1 cellular context compared by ENCODE assay signal in the genomic region with DNA sequence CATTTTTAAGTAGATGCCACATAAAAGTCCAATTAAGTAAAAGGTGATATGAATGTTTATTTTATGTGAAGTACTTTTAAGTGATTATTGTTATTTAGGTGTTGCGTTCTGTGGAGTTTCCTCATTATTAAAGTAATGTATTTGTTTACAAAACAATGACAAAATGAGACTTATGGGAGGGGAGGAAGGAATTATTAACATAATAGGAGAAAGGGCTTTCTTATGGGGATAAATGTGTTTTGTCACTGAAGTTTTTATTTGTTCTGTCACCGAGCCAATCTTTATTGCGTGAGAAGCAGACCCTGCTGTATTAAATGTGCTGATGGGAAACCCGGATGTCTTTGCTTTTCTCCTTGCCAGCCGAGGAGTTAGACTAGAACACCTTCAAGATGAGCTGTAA.
TF ChIP-seq lines count a peak whose summit lies in the region.

No MANE protein-coding gene starts in this region.

TF ChIP-seq in HEK293, 187 proteins besides CTCF, POLR2A, EP300 and RAD21 (continued from another document and continues in another):
- TF ChIP-seq, protein P1, sequence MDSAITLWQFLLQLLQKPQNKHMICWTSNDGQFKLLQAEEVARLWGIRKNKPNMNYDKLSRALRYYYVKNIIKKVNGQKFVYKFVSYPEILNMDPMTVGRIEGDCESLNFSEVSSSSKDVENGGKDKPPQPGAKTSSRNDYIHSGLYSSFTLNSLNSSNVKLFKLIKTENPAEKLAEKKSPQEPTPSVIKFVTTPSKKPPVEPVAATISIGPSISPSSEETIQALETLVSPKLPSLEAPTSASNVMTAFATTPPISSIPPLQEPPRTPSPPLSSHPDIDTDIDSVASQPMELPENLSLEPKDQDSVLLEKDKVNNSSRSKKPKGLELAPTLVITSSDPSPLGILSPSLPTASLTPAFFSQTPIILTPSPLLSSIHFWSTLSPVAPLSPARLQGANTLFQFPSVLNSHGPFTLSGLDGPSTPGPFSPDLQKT (IDR thresholded peaks at IDR 0.05; ENCODE audit: borderline replicate concordance, low read depth, low read length): no peak
- TF ChIP-seq, protein P2, sequence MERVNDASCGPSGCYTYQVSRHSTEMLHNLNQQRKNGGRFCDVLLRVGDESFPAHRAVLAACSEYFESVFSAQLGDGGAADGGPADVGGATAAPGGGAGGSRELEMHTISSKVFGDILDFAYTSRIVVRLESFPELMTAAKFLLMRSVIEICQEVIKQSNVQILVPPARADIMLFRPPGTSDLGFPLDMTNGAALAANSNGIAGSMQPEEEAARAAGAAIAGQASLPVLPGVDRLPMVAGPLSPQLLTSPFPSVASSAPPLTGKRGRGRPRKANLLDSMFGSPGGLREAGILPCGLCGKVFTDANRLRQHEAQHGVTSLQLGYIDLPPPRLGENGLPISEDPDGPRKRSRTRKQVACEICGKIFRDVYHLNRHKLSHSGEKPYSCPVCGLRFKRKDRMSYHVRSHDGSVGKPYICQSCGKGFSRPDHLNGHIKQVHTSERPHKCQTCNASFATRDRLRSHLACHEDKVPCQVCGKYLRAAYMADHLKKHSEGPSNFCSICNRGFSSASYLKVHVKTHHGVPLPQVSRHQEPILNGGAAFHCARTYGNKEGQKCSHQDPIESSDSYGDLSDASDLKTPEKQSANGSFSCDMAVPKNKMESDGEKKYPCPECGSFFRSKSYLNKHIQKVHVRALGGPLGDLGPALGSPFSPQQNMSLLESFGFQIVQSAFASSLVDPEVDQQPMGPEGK (tag by site-specific recombination; IDR thresholded peaks at IDR 0.05): peak; percentile 45; the same call in 1 of the 2 replicates
- TF ChIP-seq ZNF830 (tag by site-specific recombination; IDR thresholded peaks at IDR 0.05; ENCODE audit: low read depth) (no peak), ZSCAN16 (tag by site-specific recombination; IDR thresholded peaks at IDR 0.05) (no peak), ZEB2 (tag by site-specific recombination; IDR thresholded peaks at IDR 0.05) (peak; percentile 87; the same call in 1 of the 2 replicates), ZNF341 (tag by site-specific recombination; IDR thresholded peaks at IDR 0.05; ENCODE audit: low read depth) (no peak; the same call in 1 of the 2 replicates), ZBTB8A (tag by site-specific recombination; IDR thresholded peaks at IDR 0.05) (peak; percentile 54; the same call in 1 of the 2 replicates), ZNF24 (tag by site-specific recombination; IDR thresholded peaks at IDR 0.05) (peak; percentile 43; the same call in 1 of the 2 replicates), ZNF664 (tag by site-specific recombination; IDR thresholded peaks at IDR 0.05) (peak; percentile 95), ZNF10 (tag by site-specific recombination; IDR thresholded peaks at IDR 0.05) (0 out of 2 replicates have a peak, but pooled peaks have one; percentile 9), ZBTB20 (tag by site-specific recombination; IDR thresholded peaks at IDR 0.05) (no peak), ZNF248 (tag by site-specific recombination; IDR thresholded peaks at IDR 0.05) (no peak), ZNF600 (tag by site-specific recombination; IDR thresholded peaks at IDR 0.05) (no peak), REPIN1 (tag by site-specific recombination; IDR thresholded peaks at IDR 0.05; ENCODE audit: low read depth) (no peak), ZNF221 (tag by site-specific recombination; IDR thresholded peaks at IDR 0.05; ENCODE audit: borderline replicate concordance) (no peak), ZNF324 (tag by site-specific recombination; IDR thresholded peaks at IDR 0.05) (no peak), BCL11A (tag by site-specific recombination; IDR thresholded peaks at IDR 0.05; ENCODE audit: low read depth) (peak; percentile 86; the same call in 1 of the 2 replicates), KLF10 (tag by site-specific recombination; IDR thresholded peaks at IDR 0.05) (peak; percentile 55), ZNF391 (tag by site-specific recombination; IDR thresholded peaks at IDR 0.05; ENCODE audit: borderline replicate concordance, low read depth) (peak; percentile 47), ZNF132 (tag by site-specific recombination; IDR thresholded peaks at IDR 0.05; ENCODE audit: borderline replicate concordance) (no peak), ZBTB48 (tag by site-specific recombination; IDR thresholded peaks at IDR 0.05) (no peak), ZFP69B (tag by site-specific recombination; IDR thresholded peaks at IDR 0.05) (peak; percentile 54; the same call in 1 of the 2 replicates), ZNF501 (tag by site-specific recombination; IDR thresholded peaks at IDR 0.05) (no peak), ZNF670 (tag by site-specific recombination; IDR thresholded peaks at IDR 0.05; ENCODE audit: low read depth) (no peak), ZNF426 (tag by site-specific recombination; IDR thresholded peaks at IDR 0.05) (no peak), ZNF404 (tag by site-specific recombination; IDR thresholded peaks at IDR 0.05) (no peak), ZNF2 (tag by site-specific recombination; IDR thresholded peaks at IDR 0.05) (no peak; the same call in 1 of the 2 replicates), ZNF302 (tag by site-specific recombination; IDR thresholded peaks at IDR 0.05; ENCODE audit: low read depth) (no peak), ZNF529 (tag by site-specific recombination; IDR thresholded peaks at IDR 0.05; ENCODE audit: insufficient replicate concordance) (no peak), YY1 (tag by site-specific recombination; IDR thresholded peaks at IDR 0.05) (no peak), MYNN (tag by site-specific recombination; IDR thresholded peaks at IDR 0.05; ENCODE audit: borderline replicate concordance) (no peak), ZNF16 (tag by site-specific recombination; IDR thresholded peaks at IDR 0.05; ENCODE audit: low read depth) (no peak), MEIS1 (CRISPR knock-in tag; IDR thresholded peaks at IDR 0.05; ENCODE audit: borderline replicate concordance) (no peak), SCRT2 (tag by site-specific recombination; IDR thresholded peaks at IDR 0.05) (peak; percentile 32; the same call in 1 of the 2 replicates), KLF7 (tag by site-specific recombination; IDR thresholded peaks at IDR 0.05; ENCODE audit: borderline replicate concordance) (0 out of 2 replicates have a peak, but pooled peaks have one; percentile 47)
- TF ChIP-seq, protein P3, sequence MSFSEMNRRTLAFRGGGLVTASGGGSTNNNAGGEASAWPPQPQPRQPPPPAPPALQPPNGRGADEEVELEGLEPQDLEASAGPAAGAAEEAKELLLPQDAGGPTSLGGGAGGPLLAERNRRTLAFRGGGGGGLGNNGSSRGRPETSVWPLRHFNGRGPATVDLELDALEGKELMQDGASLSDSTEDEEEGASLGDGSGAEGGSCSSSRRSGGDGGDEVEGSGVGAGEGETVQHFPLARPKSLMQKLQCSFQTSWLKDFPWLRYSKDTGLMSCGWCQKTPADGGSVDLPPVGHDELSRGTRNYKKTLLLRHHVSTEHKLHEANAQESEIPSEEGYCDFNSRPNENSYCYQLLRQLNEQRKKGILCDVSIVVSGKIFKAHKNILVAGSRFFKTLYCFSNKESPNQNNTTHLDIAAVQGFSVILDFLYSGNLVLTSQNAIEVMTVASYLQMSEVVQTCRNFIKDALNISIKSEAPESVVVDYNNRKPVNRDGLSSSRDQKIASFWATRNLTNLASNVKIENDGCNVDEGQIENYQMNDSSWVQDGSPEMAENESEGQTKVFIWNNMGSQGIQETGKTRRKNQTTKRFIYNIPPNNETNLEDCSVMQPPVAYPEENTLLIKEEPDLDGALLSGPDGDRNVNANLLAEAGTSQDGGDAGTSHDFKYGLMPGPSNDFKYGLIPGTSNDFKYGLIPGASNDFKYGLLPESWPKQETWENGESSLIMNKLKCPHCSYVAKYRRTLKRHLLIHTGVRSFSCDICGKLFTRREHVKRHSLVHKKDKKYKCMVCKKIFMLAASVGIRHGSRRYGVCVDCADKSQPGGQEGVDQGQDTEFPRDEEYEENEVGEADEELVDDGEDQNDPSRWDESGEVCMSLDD (tag by site-specific recombination; IDR thresholded peaks at IDR 0.05): 0 out of 2 replicates have a peak, but pooled peaks have one; percentile 5
- TF ChIP-seq, protein P4, sequence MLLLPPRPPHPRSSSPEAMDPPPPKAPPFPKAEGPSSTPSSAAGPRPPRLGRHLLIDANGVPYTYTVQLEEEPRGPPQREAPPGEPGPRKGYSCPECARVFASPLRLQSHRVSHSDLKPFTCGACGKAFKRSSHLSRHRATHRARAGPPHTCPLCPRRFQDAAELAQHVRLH (tag by site-specific recombination; IDR thresholded peaks at IDR 0.05): 0 out of 2 replicates have a peak, but pooled peaks have one; percentile 13
- TF ChIP-seq, protein P5, sequence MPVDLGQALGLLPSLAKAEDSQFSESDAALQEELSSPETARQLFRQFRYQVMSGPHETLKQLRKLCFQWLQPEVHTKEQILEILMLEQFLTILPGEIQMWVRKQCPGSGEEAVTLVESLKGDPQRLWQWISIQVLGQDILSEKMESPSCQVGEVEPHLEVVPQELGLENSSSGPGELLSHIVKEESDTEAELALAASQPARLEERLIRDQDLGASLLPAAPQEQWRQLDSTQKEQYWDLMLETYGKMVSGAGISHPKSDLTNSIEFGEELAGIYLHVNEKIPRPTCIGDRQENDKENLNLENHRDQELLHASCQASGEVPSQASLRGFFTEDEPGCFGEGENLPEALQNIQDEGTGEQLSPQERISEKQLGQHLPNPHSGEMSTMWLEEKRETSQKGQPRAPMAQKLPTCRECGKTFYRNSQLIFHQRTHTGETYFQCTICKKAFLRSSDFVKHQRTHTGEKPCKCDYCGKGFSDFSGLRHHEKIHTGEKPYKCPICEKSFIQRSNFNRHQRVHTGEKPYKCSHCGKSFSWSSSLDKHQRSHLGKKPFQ (tag by site-specific recombination; IDR thresholded peaks at IDR 0.05): no peak; the same call in 1 of the 2 replicates
- TF ChIP-seq, protein P6, sequence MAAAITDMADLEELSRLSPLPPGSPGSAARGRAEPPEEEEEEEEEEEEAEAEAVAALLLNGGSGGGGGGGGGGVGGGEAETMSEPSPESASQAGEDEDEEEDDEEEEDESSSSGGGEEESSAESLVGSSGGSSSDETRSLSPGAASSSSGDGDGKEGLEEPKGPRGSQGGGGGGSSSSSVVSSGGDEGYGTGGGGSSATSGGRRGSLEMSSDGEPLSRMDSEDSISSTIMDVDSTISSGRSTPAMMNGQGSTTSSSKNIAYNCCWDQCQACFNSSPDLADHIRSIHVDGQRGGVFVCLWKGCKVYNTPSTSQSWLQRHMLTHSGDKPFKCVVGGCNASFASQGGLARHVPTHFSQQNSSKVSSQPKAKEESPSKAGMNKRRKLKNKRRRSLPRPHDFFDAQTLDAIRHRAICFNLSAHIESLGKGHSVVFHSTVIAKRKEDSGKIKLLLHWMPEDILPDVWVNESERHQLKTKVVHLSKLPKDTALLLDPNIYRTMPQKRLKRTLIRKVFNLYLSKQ (tag by site-specific recombination; IDR thresholded peaks at IDR 0.05; ENCODE audit: borderline replicate concordance): no peak
- TF ChIP-seq, protein P7, sequence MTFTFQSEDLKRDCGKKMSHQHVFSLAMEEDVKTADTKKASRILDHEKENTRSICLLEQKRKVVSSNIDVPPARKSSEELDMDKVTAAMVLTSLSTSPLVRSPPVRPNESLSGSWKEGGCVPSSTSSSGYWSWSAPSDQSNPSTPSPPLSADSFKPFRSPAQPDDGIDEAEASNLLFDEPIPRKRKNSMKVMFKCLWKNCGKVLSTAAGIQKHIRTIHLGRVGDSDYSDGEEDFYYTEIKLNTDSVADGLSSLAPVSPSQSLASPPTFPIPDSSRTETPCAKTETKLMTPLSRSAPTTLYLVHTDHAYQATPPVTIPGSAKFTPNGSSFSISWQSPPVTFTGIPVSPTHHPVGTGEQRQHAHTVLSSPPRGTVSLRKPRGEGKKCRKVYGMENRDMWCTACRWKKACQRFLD (tag by site-specific recombination; IDR thresholded peaks at IDR 0.05): no peak
- TF ChIP-seq, protein P8, sequence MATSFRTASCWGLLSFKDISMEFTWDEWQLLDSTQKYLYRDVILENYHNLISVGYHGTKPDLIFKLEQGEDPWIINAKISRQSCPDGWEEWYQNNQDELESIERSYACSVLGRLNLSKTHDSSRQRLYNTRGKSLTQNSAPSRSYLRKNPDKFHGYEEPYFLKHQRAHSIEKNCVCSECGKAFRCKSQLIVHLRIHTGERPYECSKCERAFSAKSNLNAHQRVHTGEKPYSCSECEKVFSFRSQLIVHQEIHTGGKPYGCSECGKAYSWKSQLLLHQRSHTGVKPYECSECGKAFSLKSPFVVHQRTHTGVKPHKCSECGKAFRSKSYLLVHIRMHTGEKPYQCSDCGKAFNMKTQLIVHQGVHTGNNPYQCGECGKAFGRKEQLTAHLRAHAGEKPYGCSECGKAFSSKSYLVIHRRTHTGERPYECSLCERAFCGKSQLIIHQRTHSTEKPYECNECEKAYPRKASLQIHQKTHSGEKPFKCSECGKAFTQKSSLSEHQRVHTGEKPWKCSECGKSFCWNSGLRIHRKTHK (tag by site-specific recombination; IDR thresholded peaks at IDR 0.05): no peak
- TF ChIP-seq, protein P9, sequence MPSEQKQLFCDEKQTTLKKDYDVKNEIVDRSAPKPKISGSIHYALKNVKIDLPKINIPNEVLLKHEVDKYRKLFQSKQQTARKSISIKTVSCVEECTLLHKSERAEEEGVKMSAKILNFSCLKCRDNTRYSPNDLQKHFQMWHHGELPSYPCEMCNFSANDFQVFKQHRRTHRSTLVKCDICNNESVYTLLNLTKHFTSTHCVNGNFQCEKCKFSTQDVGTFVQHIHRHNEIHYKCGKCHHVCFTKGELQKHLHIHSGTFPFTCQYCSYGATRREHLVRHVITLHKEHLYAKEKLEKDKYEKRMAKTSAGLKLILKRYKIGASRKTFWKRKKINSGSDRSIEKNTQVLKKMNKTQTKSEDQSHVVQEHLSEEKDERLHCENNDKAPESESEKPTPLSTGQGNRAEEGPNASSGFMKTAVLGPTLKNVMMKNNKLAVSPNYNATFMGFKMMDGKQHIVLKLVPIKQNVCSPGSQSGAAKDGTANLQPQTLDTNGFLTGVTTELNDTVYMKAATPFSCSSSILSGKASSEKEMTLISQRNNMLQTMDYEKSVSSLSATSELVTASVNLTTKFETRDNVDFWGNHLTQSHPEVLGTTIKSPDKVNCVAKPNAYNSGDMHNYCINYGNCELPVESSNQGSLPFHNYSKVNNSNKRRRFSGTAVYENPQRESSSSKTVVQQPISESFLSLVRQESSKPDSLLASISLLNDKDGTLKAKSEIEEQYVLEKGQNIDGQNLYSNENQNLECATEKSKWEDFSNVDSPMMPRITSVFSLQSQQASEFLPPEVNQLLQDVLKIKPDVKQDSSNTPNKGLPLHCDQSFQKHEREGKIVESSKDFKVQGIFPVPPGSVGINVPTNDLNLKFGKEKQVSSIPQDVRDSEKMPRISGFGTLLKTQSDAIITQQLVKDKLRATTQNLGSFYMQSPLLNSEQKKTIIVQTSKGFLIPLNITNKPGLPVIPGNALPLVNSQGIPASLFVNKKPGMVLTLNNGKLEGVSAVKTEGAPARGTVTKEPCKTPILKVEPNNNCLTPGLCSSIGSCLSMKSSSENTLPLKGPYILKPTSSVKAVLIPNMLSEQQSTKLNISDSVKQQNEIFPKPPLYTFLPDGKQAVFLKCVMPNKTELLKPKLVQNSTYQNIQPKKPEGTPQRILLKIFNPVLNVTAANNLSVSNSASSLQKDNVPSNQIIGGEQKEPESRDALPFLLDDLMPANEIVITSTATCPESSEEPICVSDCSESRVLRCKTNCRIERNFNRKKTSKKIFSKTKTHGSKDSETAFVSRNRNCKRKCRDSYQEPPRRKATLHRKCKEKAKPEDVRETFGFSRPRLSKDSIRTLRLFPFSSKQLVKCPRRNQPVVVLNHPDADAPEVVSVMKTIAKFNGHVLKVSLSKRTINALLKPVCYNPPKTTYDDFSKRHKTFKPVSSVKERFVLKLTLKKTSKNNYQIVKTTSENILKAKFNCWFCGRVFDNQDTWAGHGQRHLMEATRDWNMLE (tag by site-specific recombination; conservative IDR thresholded peaks at IDR 0.05; ENCODE audit: low read depth): peak; percentile 37; the same call in 1 of the 2 replicates
